In genomic region chr19:3142292-3142670, GRCh38 we compare ENCODE assay signal across 1 cellular context.
TF ChIP-seq lines count a peak whose summit lies in the region.

No MANE protein-coding gene starts in this region.

TF ChIP-seq in IMR-90, 13 proteins besides CTCF, POLR2A, EP300 and RAD21 (continued from another document):
- TF ChIP-seq USF2 (IDR thresholded peaks at IDR 0.05; ENCODE audit: low read depth, low read length) (no peak), CEBPB (IDR thresholded peaks at IDR 0.05; ENCODE audit: low read depth, low read length) (no peak), FOS (IDR thresholded peaks at IDR 0.05; ENCODE audit: low read depth, low read length) (peak; percentile 83), CHD1 (IDR thresholded peaks at IDR 0.05; ENCODE audit: low read depth, low read length) (no peak)
